Comparison of ENCODE assay signal across 20 cellular contexts in genomic region chr10:76192694-76193304, GRCh38.
"Had no signal": no experiment of that assay in that cellular context is flagged by ENCODE, and none has a peak within 500 bp of the region (broad histone marks: within the 10 kb centered on the region; RNA-seq: fewer than 3 reads in every experiment).

No MANE protein-coding gene starts in this region.

- H3K9me3 ChIP-seq: esophagus squamous epithelium, neutrophil, pancreas, right lobe of liver, thoracic aorta, transverse colon had no signal

- H3K4me1 ChIP-seq: esophagus squamous epithelium, pancreas, transverse colon had no signal

- H3K27me3 Mint-ChIP-seq: effector memory CD8-positive, alpha-beta T cell; stimulated activated naive B cell treated with anti-CD40 and anti-IgM and Interleukin-4, amounts not matched to agents 10 μg/mL and 1 μg/mL and 100 μg/mL, for 72 hours; stimulated activated naive CD8-positive, alpha-beta T cell treated with anti-CD3 and anti-CD28 coated beads, Interleukin-15, Interleukin-2, amounts not matched to agents 100 ng/mL and 50 ng/mL, for 24 hours had no signal

- H3K4me3 Mint-ChIP-seq: effector memory CD8-positive, alpha-beta T cell; naive thymus-derived CD8-positive, alpha-beta T cell; stimulated activated naive B cell treated with anti-CD40 and anti-IgM and Interleukin-4, amounts not matched to agents 10 μg/mL and 1 μg/mL and 100 μg/mL, for 72 hours; stimulated activated naive CD8-positive, alpha-beta T cell treated with anti-CD3 and anti-CD28 coated beads, Interleukin-15, Interleukin-2, amounts not matched to agents 100 ng/mL and 50 ng/mL, for 24 hours had no signal

- H3K27ac ChIP-seq: esophagus squamous epithelium, neutrophil, pancreas, right lobe of liver, thoracic aorta, transverse colon had no signal

- H3K4me1 Mint-ChIP-seq: naive thymus-derived CD8-positive, alpha-beta T cell; stimulated activated naive B cell treated with anti-CD40 and anti-IgM and Interleukin-4, amounts not matched to agents 10 μg/mL and 1 μg/mL and 100 μg/mL, for 72 hours had no signal

- H3K9me3 Mint-ChIP-seq: stimulated activated naive CD8-positive, alpha-beta T cell treated with anti-CD3 and anti-CD28 coated beads, Interleukin-15, Interleukin-2, amounts not matched to agents 100 ng/mL and 50 ng/mL, for 24 hours had no signal

- H3K36me3 ChIP-seq: esophagus squamous epithelium, neutrophil, pancreas, right lobe of liver, thoracic aorta, transverse colon had no signal

- H3K27me3 ChIP-seq: esophagus squamous epithelium, neutrophil, pancreas, right lobe of liver, transverse colon had no signal

- DNase-seq: cerebellar nuclear complex; cortex of kidney; effector memory CD8-positive, alpha-beta T cell; erythroblast; esophagus squamous epithelium; mesenchymal stem cell; midbrain; naive thymus-derived CD8-positive, alpha-beta T cell; pancreas; retina; right lobe of liver; small intestine; stimulated activated CD4-positive, alpha-beta T cell treated with anti-CD3 and anti-CD28 coated beads, Interleukin-15, amount 100 ng/mL, for 24 hours; stimulated activated CD4-positive, alpha-beta T cell treated with anti-CD3 and anti-CD28 coated beads, Interleukin-2, amount 100 ng/mL, for 48 hours; stimulated activated naive B cell treated with anti-CD40 and anti-IgM and Interleukin-4, amounts not matched to agents 10 μg/mL and 1 μg/mL and 100 μg/mL, for 72 hours; transverse colon had no signal

- H3K4me3 ChIP-seq: esophagus squamous epithelium, pancreas, right lobe of liver, thoracic aorta, transverse colon had no signal

- ATAC-seq: effector memory CD8-positive, alpha-beta T cell; left lobe of liver; naive thymus-derived CD8-positive, alpha-beta T cell; pancreas; right lobe of liver; stimulated activated naive B cell treated with anti-CD40 and anti-IgM and Interleukin-4, amounts not matched to agents 10 μg/mL and 1 μg/mL and 100 μg/mL, for 72 hours had no signal

- H3K36me3 Mint-ChIP-seq: naive thymus-derived CD8-positive, alpha-beta T cell; stimulated activated naive B cell treated with anti-CD40 and anti-IgM and Interleukin-4, amounts not matched to agents 10 μg/mL and 1 μg/mL and 100 μg/mL, for 72 hours had no signal

- H3K27ac Mint-ChIP-seq: effector memory CD8-positive, alpha-beta T cell; naive thymus-derived CD8-positive, alpha-beta T cell; stimulated activated naive B cell treated with anti-CD40 and anti-IgM and Interleukin-4, amounts not matched to agents 10 μg/mL and 1 μg/mL and 100 μg/mL, for 72 hours; stimulated activated naive CD8-positive, alpha-beta T cell treated with anti-CD3 and anti-CD28 coated beads, Interleukin-15, Interleukin-2, amounts not matched to agents 100 ng/mL and 50 ng/mL, for 24 hours had no signal
